11 cellular contexts compared by ENCODE assay signal in genomic region chr1:17630048-17630830, GRCh38.
A peak's percentile ranks its signal among the peaks of the same experiment; 100 is the strongest.
DNase-seq lines count a peak whose midpoint lies in the region; ATAC-seq and TF ChIP-seq lines count a peak whose summit lies in the region.
"Had no signal": no experiment of that assay in that cellular context is flagged by ENCODE, and none has a peak within 500 bp of the region (broad histone marks: within the 10 kb centered on the region; RNA-seq: fewer than 3 reads in every experiment).

No MANE protein-coding gene starts in this region.

- no peak for TF ChIP-seq POLR2A in breast epithelium (IDR thresholded peaks at IDR 0.05)

- H3K9me3 ChIP-seq in breast epithelium = no peaks in the 10 kb centered on the region

- H3K36me3 ChIP-seq in breast epithelium = peaks cover 3% of the 10 kb centered on the region

- no peaks in the 10 kb centered on the region for H3K4me1 ChIP-seq in breast epithelium

- ATAC-seq in left lobe of liver (peak; percentile 71), GM21447 (IDR thresholded peaks at IDR 0.05; ENCODE audit: unreplicated experiment) (no peak)

- peak overlapping the region; percentile 4; the same call in 1 of the 2 replicates for H3K4me3 ChIP-seq in HL-60 (replicated peaks; ENCODE audit: insufficient read depth, low read length)
- H3K4me3 ChIP-seq in breast epithelium = no peak overlapping the region

- TF ChIP-seq CTCF in HL-60 (IDR thresholded peaks at IDR 0.05; ENCODE audit: insufficient read depth, low read length) (no peak), breast epithelium (IDR thresholded peaks at IDR 0.05) (no peak)

- H3K27ac ChIP-seq in HL-60 (replicated peaks) (peak overlapping the region; percentile 44), breast epithelium (peak overlapping the region; percentile 45 to 71)

- no peaks in the 10 kb centered on the region for H3K27me3 ChIP-seq in HL-60 (ENCODE audit: insufficient read depth, poor library complexity, severe bottlenecking)
- no peaks in the 10 kb centered on the region for H3K27me3 ChIP-seq in breast epithelium

- DNase-seq in HL-60 (ENCODE audit: low read depth in 1 of 2, low spot score in 1 of 2) = peak; percentile 77 to 82
- DNase-seq in breast epithelium (ENCODE audit: low spot score in 2 of 2) = no peak
- DNase-seq in left lobe of liver (ENCODE audit: low spot score) = peak; percentile 75
- DNase-seq in stromal cell of bone marrow (ENCODE audit: low read depth) = peak; percentile 76
- no peak for DNase-seq in T1000 (lab: John Stamatoyannopoulos, UW)
- no peak for DNase-seq in A172 (ENCODE audit: low spot score)
- no peak for DNase-seq in SW 1271 (lab: John Stamatoyannopoulos, UW)
- DNase-seq: left colon; NCI-H1436; stimulated activated CD4-positive, alpha-beta T cell treated with anti-CD3 and anti-CD28 coated beads, Interleukin-1b, Interleukin-23, amount 100 ng/mL, for 48 hours had no signal

- intact Hi-C loops in breast epithelium (cut with DNase I; ENCODE audit: low total_unique reads) = no loop called here

Comparison
In these comparisons a context has a peak if more than half of its experiments do, and no peak if none do; other contexts are left out.
1. DNase-seq: peak in HL-60 (2 of 2), left lobe of liver (single experiment) and stromal cell of bone marrow (single experiment); none in breast epithelium (0 of 2), T1000 (single experiment), A172 (single experiment) and SW 1271 (0 of 2).